Comparison of ENCODE assay signal across 23 cellular contexts in the genomic region with DNA sequence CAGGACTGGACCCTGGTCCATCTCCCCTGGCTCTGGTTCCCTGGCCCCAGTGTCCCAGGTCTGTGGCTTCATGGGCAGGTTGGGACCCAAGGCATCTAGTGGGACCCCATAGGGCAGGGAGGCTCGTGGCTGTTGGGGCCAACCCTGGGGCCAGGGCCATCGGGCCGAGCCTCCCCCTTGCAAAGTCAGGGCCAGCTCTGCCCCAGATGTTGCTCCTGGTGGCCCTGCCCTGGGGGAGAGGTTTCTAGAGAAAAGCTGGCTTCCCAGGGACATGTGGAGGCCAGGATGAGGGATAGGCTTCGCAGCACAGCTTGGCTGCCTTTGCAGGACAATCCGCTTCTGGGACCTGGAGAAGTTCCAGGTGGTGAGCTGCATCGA. TPM values are rescaled to one million over a fixed set of nuclear protein-coding genes. Genes with fewer than 3 reads are reported as not detected.
A peak's percentile ranks its signal among the peaks of the same experiment; 100 is the strongest.
DNase-seq lines count a peak whose midpoint lies in the region; ATAC-seq, FAIRE-seq and TF ChIP-seq lines count a peak whose summit lies in the region.
"Had no signal": no experiment of that assay in that cellular context is flagged by ENCODE, and none has a peak within 500 bp of the region (broad histone marks: within the 10 kb centered on the region; RNA-seq: fewer than 3 reads in every experiment).

No MANE protein-coding gene starts in this region.

- no peak overlapping the region for H3K27ac ChIP-seq in kidney (ENCODE audit: low read depth in 2 of 2, low read length in 2 of 2)
- H3K27ac ChIP-seq: BLaER1, GM23248, HL-60 had no signal

- H3K36me3 ChIP-seq in kidney (ENCODE audit: control insufficient read depth in 1 of 2, insufficient read depth in 2 of 2, low read length in 2 of 2) = no peaks in the 10 kb centered on the region

- no peaks in the 10 kb centered on the region for H3K4me1 ChIP-seq in kidney (ENCODE audit: control insufficient read depth in 1 of 2, insufficient read depth in 1 of 2, low read depth in 1 of 2, low read length in 2 of 2)
- H3K4me1 ChIP-seq: HAP-1 had no signal

- no peaks in the 10 kb centered on the region for H3K9me3 Mint-ChIP-seq in progenitor cell of endocrine pancreas (ENCODE audit: low read depth)
- no peaks in the 10 kb centered on the region for H3K9me3 Mint-ChIP-seq in T-cell
- H3K9me3 Mint-ChIP-seq: CD14-positive monocyte; CD4-positive, alpha-beta memory T cell had no signal

- intact Hi-C loops in left ventricle myocardium superior (cut with micrococcal nuclease) (no loop called here), left cardiac atrium (cut with DNase I) (no loop called here), kidney (cut with DNase I) (no loop called here)

- TF ChIP-seq CTCF in kidney (IDR thresholded peaks at IDR 0.05; ENCODE audit: borderline replicate concordance, extremely low read depth, insufficient read depth) = no peak
- TF ChIP-seq CTCF in progenitor cell of endocrine pancreas (IDR thresholded peaks at IDR 0.05; ENCODE audit: unreplicated experiment) = no peak

- H3K27ac Mint-ChIP-seq in progenitor cell of endocrine pancreas (peak overlapping the region; percentile 79), T-cell (no peak overlapping the region)
- H3K27ac Mint-ChIP-seq: CD14-positive monocyte had no signal

- H3K4me3 ChIP-seq in kidney (ENCODE audit: low read length in 2 of 2) = no peak overlapping the region
- H3K4me3 ChIP-seq: BLaER1, GM23248, HAP-1 had no signal

- peaks cover 6% of the 10 kb centered on the region for H3K36me3 Mint-ChIP-seq in progenitor cell of endocrine pancreas (ENCODE audit: insufficient read depth)
- peaks cover 28% of the 10 kb centered on the region for H3K36me3 Mint-ChIP-seq in T-cell

- POLR2A ChIA-PET in T-cell (lab: Charles Lee) = no interaction called here

- H3K4me3 Mint-ChIP-seq in progenitor cell of endocrine pancreas (ENCODE audit: low read depth) (no peak overlapping the region), T-cell (no peak overlapping the region)
- H3K4me3 Mint-ChIP-seq: CD14-positive monocyte; CD4-positive, alpha-beta memory T cell had no signal

- H3K9me3 ChIP-seq in kidney (ENCODE audit: control insufficient read depth in 1 of 2, low read length in 2 of 2) = no peaks in the 10 kb centered on the region
- H3K9me3 ChIP-seq: BLaER1, HAP-1 had no signal

- no peak for FAIRE-seq in kidney (lab: Jason Lieb, UNC)
- FAIRE-seq: GM12892, GM18507 had no signal

- DNase-seq in left ventricle myocardium superior (peak; percentile 19), left cardiac atrium (no peak), kidney (peak; percentile 67), progenitor cell of endocrine pancreas (ENCODE audit: low spot score, unreplicated experiment) (no peak), iPS-NIHi7 (ENCODE audit: extremely low spot score) (no peak), NCI-H82 treated with DMSO at 0.1 percent for 48 hours (lab: John Stamatoyannopoulos, UW; ENCODE audit: unreplicated experiment) (no peak), T-cell (no peak)
- DNase-seq: 8988T, DMS153, DMS79, GDM1, GM23248 had no signal

- ATAC-seq in left ventricle myocardium superior = no peak
- ATAC-seq in left cardiac atrium = no peak
- no peak for ATAC-seq in T-cell (replicated peaks in 1 of 4)

- no peak overlapping the region for H3K9ac ChIP-seq in kidney (ENCODE audit: low read length in 2 of 2)
- H3K9ac ChIP-seq: BLaER1, GM23248 had no signal

- CTCF ChIA-PET in T-cell (lab: Charles Lee) = no interaction called here

- H3K4me1 Mint-ChIP-seq in progenitor cell of endocrine pancreas (ENCODE audit: low read depth) (no peaks in the 10 kb centered on the region), T-cell (peaks cover 0 to 2% (median 0%) of the 10 kb centered on the region in 3 donors)
- H3K4me1 Mint-ChIP-seq: CD14-positive monocyte had no signal

- no peaks in the 10 kb centered on the region for H3K27me3 Mint-ChIP-seq in progenitor cell of endocrine pancreas
- no peaks in the 10 kb centered on the region for H3K27me3 Mint-ChIP-seq in T-cell
- H3K27me3 Mint-ChIP-seq: CD4-positive, alpha-beta memory T cell had no signal

RNA-seq across cellular contexts. Expression of a gene that starts 16.6 kb away (rescaled TPM):
- total RNA-seq in left ventricle myocardium superior = 9.3 TPM
- 10 to 100 TPM; 11.2 to 11.7 TPM for total RNA-seq in left cardiac atrium
- 14.5 TPM for total RNA-seq in kidney
- 13.9 TPM for polyA plus RNA-seq in kidney (ENCODE audit: insufficient read depth, low read depth, low replicate concordance)
- 32.0 and 34.8 TPM in 2 replicates for total RNA-seq in progenitor cell of endocrine pancreas
- total RNA-seq in T-cell = 10 to 100 TPM; 23.0 to 28.0 (median 25.5) TPM

RNA-seq across cellular contexts. Expression of a gene that starts 50.1 kb away (rescaled TPM):
- total RNA-seq in left ventricle myocardium superior = 52.6 TPM
- 10 to 100 TPM; 37.1 to 55.4 TPM for total RNA-seq in left cardiac atrium
- 109 TPM for total RNA-seq in kidney
- polyA plus RNA-seq in kidney (ENCODE audit: insufficient read depth, low read depth, low replicate concordance) = 74.9 TPM
- total RNA-seq in progenitor cell of endocrine pancreas = 27.6 and 34.5 TPM in 2 replicates
- 1 to 10 TPM in 4 of 5 donors, under 1 TPM in 1; 0.78 to 4.1 (median 2.7) TPM for total RNA-seq in T-cell
- polyA plus RNA-seq: CD4-positive, alpha-beta memory T cell had no signal

RNA-seq across cellular contexts. Expression of a gene that starts 57.6 kb away (rescaled TPM):
- total RNA-seq in left ventricle myocardium superior (not detected), left cardiac atrium (not detected), kidney (3.2 TPM), progenitor cell of endocrine pancreas (5.6 and 6.8 TPM in 2 replicates), T-cell (not detected)
- polyA plus RNA-seq in kidney (ENCODE audit: insufficient read depth, low read depth, low replicate concordance) = 1.8 TPM
- total RNA-seq: A673; CD4-positive, alpha-beta memory T cell; Daoy; GM23248; HT1080 had no signal
- polyA plus RNA-seq: AG04450; CD4-positive, alpha-beta memory T cell; GM23248 had no signal

Comparison
In these comparisons a context has a peak if more than half of its experiments do, and no peak if none do; other contexts are left out.
1. DNase-seq: peak in left ventricle myocardium superior (single experiment) and kidney (single experiment); none in left cardiac atrium (single experiment), progenitor cell of endocrine pancreas (single experiment), iPS-NIHi7 (single experiment), NCI-H82 treated with DMSO at 0.1 percent for 48 hours (single experiment) and T-cell (0 of 34).